In the genomic region with DNA sequence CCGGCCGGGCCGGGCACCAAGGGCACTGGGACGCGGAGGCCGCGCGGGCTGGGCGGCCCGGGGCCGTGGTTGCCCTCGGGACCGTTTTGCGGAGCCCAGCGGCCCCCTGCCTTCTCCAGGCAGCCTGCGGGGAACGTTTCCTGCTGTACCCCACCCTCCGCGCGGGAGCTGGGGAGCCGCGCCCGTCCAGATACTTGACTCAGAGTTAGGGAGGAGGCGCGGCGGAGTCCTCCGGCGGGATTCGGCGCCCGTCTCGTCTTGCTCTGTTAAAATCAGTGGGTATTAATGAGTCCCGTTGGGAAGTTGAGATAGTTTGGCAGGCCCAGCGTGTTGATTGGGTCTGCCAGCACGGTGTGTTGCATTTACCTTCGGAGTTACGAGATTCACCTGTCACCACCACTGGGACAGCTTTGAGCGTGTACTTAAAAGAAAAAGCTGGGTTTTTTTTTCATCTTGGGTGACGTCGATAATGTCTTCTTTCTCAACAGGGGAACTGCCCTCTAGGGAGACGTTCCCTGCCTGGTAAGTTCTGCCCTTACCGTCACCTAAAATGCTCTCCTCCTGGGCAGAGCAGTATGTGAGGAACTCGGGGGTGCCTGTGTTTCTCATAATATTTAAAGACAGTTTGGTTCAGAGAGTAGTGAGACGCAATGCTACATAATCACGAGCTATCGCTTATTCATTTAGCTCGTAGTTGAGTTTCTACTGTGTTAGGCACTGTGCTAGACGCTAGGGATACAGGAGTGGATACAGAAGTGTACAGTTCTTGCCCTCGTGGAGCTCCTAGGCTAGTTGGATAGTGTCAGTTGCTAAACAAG, we compare ENCODE assay signal across 7 cellular contexts. TPM values are rescaled to one million over a fixed set of nuclear protein-coding genes. Genes with fewer than 3 reads are reported as not detected.
DNase-seq lines count a peak whose midpoint lies in the region; ATAC-seq and TF ChIP-seq lines count a peak whose summit lies in the region.

No MANE protein-coding gene starts in this region.

- peak overlapping the region; percentile 78 for H3K4me3 ChIP-seq in neuron (ENCODE audit: low read length)

- DNase-seq in NAMALWA (ENCODE audit: low spot score) (peak; percentile 54), fibroblast of gingiva (ENCODE audit: low read depth) (peak; percentile 65), type B pancreatic cell (ENCODE audit: extremely low spot score, unreplicated experiment) (no peak)
- peak; percentile 37 for DNase-seq in activated T-cell treated with anti-CD3 and anti-CD28 coated beads, Interleukin-2, amount 50 U/mL, for 4 hours

- H3K4me1 ChIP-seq in neuron (ENCODE audit: insufficient read depth, low read length), result peaks cover 35% of the 10 kb centered on the region

- peak overlapping the region; percentile 65 for H2AFZ ChIP-seq in neuron (ENCODE audit: low read depth, low read length)

- no peaks in the 10 kb centered on the region for H3K9me3 ChIP-seq in neuron (ENCODE audit: low read length)

- H3K27me3 ChIP-seq in neuron (ENCODE audit: insufficient read depth, low read length), result no peaks in the 10 kb centered on the region

- peaks cover 26% of the 10 kb centered on the region for H3K36me3 ChIP-seq in neuron (ENCODE audit: insufficient read depth, low read length)

- peaks cover 55% of the 10 kb centered on the region for H3K4me1 Mint-ChIP-seq in activated T-cell treated with anti-CD3 and anti-CD28 coated beads, Interleukin-2, amount 50 U/mL, for 4 hours (ENCODE audit: low read depth)
- peaks cover 44% of the 10 kb centered on the region for H3K4me1 Mint-ChIP-seq in type B pancreatic cell (ENCODE audit: unreplicated experiment)

- H3K27ac Mint-ChIP-seq in type B pancreatic cell, result peak overlapping the region; percentile 99

- H3K36me3 Mint-ChIP-seq in activated T-cell treated with anti-CD3 and anti-CD28 coated beads, Interleukin-2, amount 50 U/mL, for 4 hours (ENCODE audit: insufficient read depth), result peaks cover 22% of the 10 kb centered on the region
- peaks cover 7% of the 10 kb centered on the region for H3K36me3 Mint-ChIP-seq in type B pancreatic cell

- H3K4me3 Mint-ChIP-seq in activated T-cell treated with anti-CD3 and anti-CD28 coated beads, Interleukin-2, amount 50 U/mL, for 4 hours, result peak overlapping the region; percentile 100
- peak overlapping the region; percentile 100 for H3K4me3 Mint-ChIP-seq in type B pancreatic cell

- no peak for TF ChIP-seq CTCF in type B pancreatic cell (conservative IDR thresholded peaks at IDR 0.05)

- no peaks in the 10 kb centered on the region for H3K27me3 Mint-ChIP-seq in activated T-cell treated with anti-CD3 and anti-CD28 coated beads, Interleukin-2, amount 50 U/mL, for 4 hours (ENCODE audit: low read depth)
- H3K27me3 Mint-ChIP-seq in type B pancreatic cell, result no peaks in the 10 kb centered on the region

- H3K9me3 Mint-ChIP-seq in activated T-cell treated with anti-CD3 and anti-CD28 coated beads, Interleukin-2, amount 50 U/mL, for 4 hours, result no peaks in the 10 kb centered on the region
- no peaks in the 10 kb centered on the region for H3K9me3 Mint-ChIP-seq in type B pancreatic cell

- ATAC-seq in GM18511 (IDR thresholded peaks at IDR 0.05; ENCODE audit: unreplicated experiment) (peak; percentile 39), HG02571 (IDR thresholded peaks at IDR 0.05; ENCODE audit: unreplicated experiment) (peak; percentile 32)
- ATAC-seq in activated T-cell treated with anti-CD3 and anti-CD28 coated beads, Interleukin-2, amount 50 U/mL, for 4 hours, result peak; percentile 69

RNA-seq across cellular contexts. Expression of gene DLST, which starts 0.6 kb away (rescaled TPM):
- 100 to 1,000 TPM; 104 to 107 (median 106) TPM for total RNA-seq in activated T-cell treated with anti-CD3 and anti-CD28 coated beads, Interleukin-2, amount 50 U/mL, for 4 hours
- 97.2 and 114 TPM in 2 replicates for total RNA-seq in type B pancreatic cell (ENCODE audit: low replicate concordance)

RNA-seq across cellular contexts. Expression of gene PROX2, which starts 6.4 kb away (rescaled TPM):
- total RNA-seq in activated T-cell treated with anti-CD3 and anti-CD28 coated beads, Interleukin-2, amount 50 U/mL, for 4 hours, result under 1 TPM in 2 of 3 donors, not detected in 1; 0.13 to 0.35 TPM
- total RNA-seq in type B pancreatic cell (ENCODE audit: low replicate concordance), result not detected in 2 replicates

RNA-seq across cellular contexts. Expression of gene RPS6KL1, which starts 40.7 kb away (rescaled TPM):
- 10 to 100 TPM; 13.2 to 20.7 (median 17.3) TPM for total RNA-seq in activated T-cell treated with anti-CD3 and anti-CD28 coated beads, Interleukin-2, amount 50 U/mL, for 4 hours
- 5.3 and 7.5 TPM in 2 replicates for total RNA-seq in type B pancreatic cell (ENCODE audit: low replicate concordance)
